In the genomic region with DNA sequence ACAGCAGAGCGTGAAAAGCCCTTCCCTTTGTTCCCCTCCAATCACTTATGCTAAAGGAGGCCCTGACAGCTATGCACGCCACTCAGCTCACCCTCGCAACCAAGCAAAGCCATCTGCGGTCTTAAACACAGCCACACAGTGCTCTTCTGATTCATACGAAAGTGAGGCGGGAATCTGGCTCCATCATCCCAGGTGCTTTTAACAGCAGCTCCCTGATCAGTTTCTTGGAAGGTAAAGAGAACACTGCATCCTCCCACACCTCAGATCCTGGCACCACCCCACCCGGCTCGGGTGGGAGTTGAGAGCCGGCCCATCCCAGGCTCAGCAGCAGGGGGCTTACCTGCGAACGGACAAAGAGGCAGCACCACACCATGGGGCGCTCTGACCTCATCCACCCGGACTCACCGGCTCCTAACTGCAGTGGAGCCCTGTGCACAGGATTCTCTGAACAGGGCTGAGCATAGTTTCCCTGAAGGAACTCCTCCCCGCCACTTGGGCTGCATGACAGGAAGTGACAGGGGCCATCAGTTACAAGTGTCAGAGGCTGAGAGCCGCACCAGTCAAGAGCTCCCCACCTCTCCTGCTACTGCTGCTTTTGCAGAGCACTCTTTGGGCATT, we compare ENCODE assay signal across 9 cellular contexts.
DNase-seq lines count a peak whose midpoint lies in the region; ATAC-seq, FAIRE-seq and TF ChIP-seq lines count a peak whose summit lies in the region.
"Had no signal": no experiment of that assay in that cellular context is flagged by ENCODE, and none has a peak within 500 bp of the region (broad histone marks: within the 10 kb centered on the region; RNA-seq: fewer than 3 reads in every experiment).

No MANE protein-coding gene starts in this region.

- no peaks in the 10 kb centered on the region for H3K36me3 ChIP-seq in sigmoid colon
- H3K36me3 ChIP-seq in smooth muscle cell (ENCODE audit: low read depth): no peaks in the 10 kb centered on the region
- H3K36me3 ChIP-seq: neutrophil had no signal

- H3K27me3 Mint-ChIP-seq in T-helper 1 cell treated with Interleukin-12 subunit alpha and Interleukin-12 subunit beta and Interleukin-4 antibody, amounts not matched to agents 30 μg/mL and 1 μg/mL, for 36 hours (ENCODE audit: low read depth): no peaks in the 10 kb centered on the region
- H3K27me3 Mint-ChIP-seq in activated naive CD8-positive, alpha-beta T cell treated with anti-CD3 and anti-CD28 coated beads, Interleukin-2, amount 50 U/mL, for 24 hours: no peaks in the 10 kb centered on the region

- no peak for FAIRE-seq in D721Med (lab: Jason Lieb, UNC)

- peak overlapping the region; percentile 86 for H3K27ac Mint-ChIP-seq in T-helper 1 cell treated with Interleukin-12 subunit alpha and Interleukin-12 subunit beta and Interleukin-4 antibody, amounts not matched to agents 30 μg/mL and 1 μg/mL, for 36 hours
- peak overlapping the region; percentile 94 for H3K27ac Mint-ChIP-seq in activated naive CD8-positive, alpha-beta T cell treated with anti-CD3 and anti-CD28 coated beads, Interleukin-2, amount 50 U/mL, for 24 hours

- no peak for TF ChIP-seq EP300 in sigmoid colon (IDR thresholded peaks at IDR 0.05)

- TF ChIP-seq CTCF in sigmoid colon (IDR thresholded peaks at IDR 0.05) (no peak), smooth muscle cell (IDR thresholded peaks at IDR 0.05; ENCODE audit: borderline replicate concordance, insufficient read depth, poor library complexity, severe bottlenecking) (no peak), D721Med (IDR thresholded peaks at IDR 0.05; ENCODE audit: insufficient read depth, missing control alignments) (no peak)

- H3K27me3 ChIP-seq in sigmoid colon (no peaks in the 10 kb centered on the region), smooth muscle cell (ENCODE audit: low read depth) (no peaks in the 10 kb centered on the region)

- H3K27ac ChIP-seq in sigmoid colon: peak overlapping the region in 1 of 4 donors; percentile 62
- H3K27ac ChIP-seq in substantia nigra (ENCODE audit: low read depth, low read length, poor library complexity, severe bottlenecking): no peak overlapping the region
- H3K27ac ChIP-seq in smooth muscle cell (ENCODE audit: low read depth): no peak overlapping the region
- H3K27ac ChIP-seq: neutrophil had no signal

- TF ChIP-seq POLR2A in sigmoid colon (IDR thresholded peaks at IDR 0.05): no peak

- WGBS in sigmoid colon, 2 donors: 45 to 83% methylated on average over 16 of the region's 16 CpGs
- WGBS in smooth muscle cell (ENCODE audit: low lambda C conversion rate): 62% methylated on average over 16 of the region's 16 CpGs

- no peaks in the 10 kb centered on the region for H3K79me2 ChIP-seq in smooth muscle cell (ENCODE audit: low read depth)

- no peaks in the 10 kb centered on the region for H3F3A ChIP-seq in smooth muscle cell (ENCODE audit: low read depth)

- H3K9me3 ChIP-seq in sigmoid colon (no peaks in the 10 kb centered on the region), smooth muscle cell (replicated peaks; ENCODE audit: low read depth) (no peaks in the 10 kb centered on the region)
- H3K9me3 ChIP-seq: neutrophil had no signal

- peak overlapping the region in 3 of 4 donors; percentile 4 to 13 (median 10) for H3K4me3 ChIP-seq in sigmoid colon
- H3K4me3 ChIP-seq in smooth muscle cell: no peak overlapping the region

- H3K4me2 ChIP-seq in smooth muscle cell: no peak overlapping the region

- peak; percentile 73 for DNase-seq in activated naive CD8-positive, alpha-beta T cell treated with anti-CD3 and anti-CD28 coated beads, Interleukin-2, amount 50 U/mL, for 24 hours
- DNase-seq in sigmoid colon: no peak
- no peak for DNase-seq in substantia nigra (lab: John Stamatoyannopoulos, UW)
- no peak for DNase-seq in smooth muscle cell (lab: John Stamatoyannopoulos, UW; ENCODE audit: unreplicated experiment)
- no peak for DNase-seq in D721Med (ENCODE audit: insufficient read length, low spot score)

- H4K20me1 ChIP-seq in smooth muscle cell (ENCODE audit: low read depth): no peaks in the 10 kb centered on the region

- H3K4me1 ChIP-seq in sigmoid colon: peaks cover 0 to 31% (median 23%) of the 10 kb centered on the region in 4 donors
- H3K4me1 ChIP-seq in smooth muscle cell (ENCODE audit: low read depth): peaks cover 7% of the 10 kb centered on the region

- H3K9ac ChIP-seq in smooth muscle cell (ENCODE audit: low read depth): no peak overlapping the region

- H3K9me3 Mint-ChIP-seq in T-helper 1 cell treated with Interleukin-12 subunit alpha and Interleukin-12 subunit beta and Interleukin-4 antibody, amounts not matched to agents 30 μg/mL and 1 μg/mL, for 36 hours: no peaks in the 10 kb centered on the region
- no peaks in the 10 kb centered on the region for H3K9me3 Mint-ChIP-seq in activated naive CD8-positive, alpha-beta T cell treated with anti-CD3 and anti-CD28 coated beads, Interleukin-2, amount 50 U/mL, for 24 hours

- peaks cover 58% of the 10 kb centered on the region for H3K4me1 Mint-ChIP-seq in T-helper 1 cell treated with Interleukin-12 subunit alpha and Interleukin-12 subunit beta and Interleukin-4 antibody, amounts not matched to agents 30 μg/mL and 1 μg/mL, for 36 hours (ENCODE audit: low read depth)
- H3K4me1 Mint-ChIP-seq in activated naive CD8-positive, alpha-beta T cell treated with anti-CD3 and anti-CD28 coated beads, Interleukin-2, amount 50 U/mL, for 24 hours: peaks cover 71% of the 10 kb centered on the region

- H2AFZ ChIP-seq in smooth muscle cell (ENCODE audit: low read depth): no peak overlapping the region

- ATAC-seq in GM19025 (IDR thresholded peaks at IDR 0.05; ENCODE audit: low read depth, unreplicated experiment) (peak; percentile 36), HG03135 (IDR thresholded peaks at IDR 0.05; ENCODE audit: unreplicated experiment) (peak; percentile 45)
- ATAC-seq in activated naive CD8-positive, alpha-beta T cell treated with anti-CD3 and anti-CD28 coated beads, Interleukin-2, amount 50 U/mL, for 24 hours: peak; percentile 86

- H3K36me3 Mint-ChIP-seq in T-helper 1 cell treated with Interleukin-12 subunit alpha and Interleukin-12 subunit beta and Interleukin-4 antibody, amounts not matched to agents 30 μg/mL and 1 μg/mL, for 36 hours (ENCODE audit: low read depth): peaks cover under 1% of the 10 kb centered on the region
- H3K36me3 Mint-ChIP-seq in activated naive CD8-positive, alpha-beta T cell treated with anti-CD3 and anti-CD28 coated beads, Interleukin-2, amount 50 U/mL, for 24 hours (ENCODE audit: low read depth): no peaks in the 10 kb centered on the region

- intact Hi-C loops in sigmoid colon (cut with DNase I): no loop called here

- peak overlapping the region; percentile 87 for H3K4me3 Mint-ChIP-seq in T-helper 1 cell treated with Interleukin-12 subunit alpha and Interleukin-12 subunit beta and Interleukin-4 antibody, amounts not matched to agents 30 μg/mL and 1 μg/mL, for 36 hours
- H3K4me3 Mint-ChIP-seq in activated naive CD8-positive, alpha-beta T cell treated with anti-CD3 and anti-CD28 coated beads, Interleukin-2, amount 50 U/mL, for 24 hours: peak overlapping the region; percentile 88

Comparison
In these comparisons a context has a peak if more than half of its experiments do, and no peak if none do; other contexts are left out.
1. ATAC-seq: peak in every context shown above with its lines; median percentile 86 in activated naive CD8-positive, alpha-beta T cell treated with anti-CD3 and anti-CD28 coated beads, Interleukin-2, amount 50 U/mL, for 24 hours; 45 in HG03135; 36 in GM19025.